ENCODE assay signal across 1 cellular context in the genomic region with DNA sequence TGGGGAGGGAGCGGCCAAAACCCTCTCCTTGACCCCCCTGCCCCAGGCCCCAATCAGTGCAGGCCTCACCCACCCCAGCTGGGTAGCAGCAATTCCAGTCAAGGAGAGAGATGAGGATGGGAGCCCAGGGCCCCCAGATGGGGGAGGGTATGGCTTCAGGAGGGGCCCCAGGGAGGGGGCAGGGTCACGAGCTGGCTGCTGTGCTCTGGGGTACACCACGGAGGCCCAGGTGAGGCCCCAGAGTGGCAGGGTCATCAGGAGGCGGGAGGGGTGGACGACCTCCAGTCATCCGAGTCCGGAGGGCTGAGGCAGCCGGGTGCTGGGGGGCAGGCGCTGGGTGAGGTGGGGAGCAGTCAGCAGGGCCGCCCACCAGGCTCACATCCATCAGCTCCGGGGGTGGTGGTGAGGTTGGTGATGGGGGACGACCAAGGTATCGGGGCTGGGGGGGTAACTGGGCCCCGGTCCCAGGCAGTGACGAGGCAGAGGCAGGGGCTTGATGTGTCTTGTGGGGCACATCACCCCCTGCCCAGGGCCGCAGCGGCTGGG.
TF ChIP-seq lines count a peak whose summit lies in the region.

No MANE protein-coding gene starts in this region.

TF ChIP-seq in H1, 55 proteins besides CTCF, POLR2A, EP300 and RAD21:
- TF ChIP-seq BACH1 (IDR thresholded peaks at IDR 0.05; ENCODE audit: low read length) (no peak), SUZ12 (IDR thresholded peaks at IDR 0.05; ENCODE audit: low read length) (no peak), SP4 (IDR thresholded peaks at IDR 0.05; ENCODE audit: low read length) (no peak), TCF12 (IDR thresholded peaks at IDR 0.05; ENCODE audit: low read depth, low read length) (no peak)
